8 cellular contexts compared by ENCODE assay signal in genomic region chr4:2418652-2419571, GRCh38. TPM values are rescaled to one million over a fixed set of nuclear protein-coding genes. Genes with fewer than 3 reads are reported as not detected.
DNase-seq lines count a peak whose midpoint lies in the region; TF ChIP-seq lines count a peak whose summit lies in the region.

Gene CFAP99, plus strand, starts transcription at chr4:2418955.

- DNase-seq in GM03348 (ENCODE audit: low spot score) (peak; percentile 98), HFFc6 (peak; percentile 91), NB4 (ENCODE audit: low read depth) (peak; percentile 97), SK-MEL-5 (ENCODE audit: low read depth, low spot score) (peak; percentile 94), globus pallidus (ENCODE audit: low spot score) (peak; percentile 93), nucleus accumbens (lab: John Stamatoyannopoulos, UW) (peak; percentile 58 to 98 (median 92)), superior temporal gyrus (ENCODE audit: extremely low spot score) (peak; percentile 96)
- peak; percentile 99 for DNase-seq in activated naive CD4-positive, alpha-beta T cell treated with anti-CD3 and anti-CD28 coated beads, Interleukin-2, amount 10 ng/mL, durations not matched to agents 7 days and 5 days

- H3K4me1 Mint-ChIP-seq in HFFc6 (ENCODE audit: low read depth) = peaks cover 21% of the 10 kb centered on the region
- H3K4me1 Mint-ChIP-seq in activated naive CD4-positive, alpha-beta T cell treated with anti-CD3 and anti-CD28 coated beads, Interleukin-2, amount 10 ng/mL, durations not matched to agents 7 days and 5 days = peaks cover 45% of the 10 kb centered on the region

- H3K9me3 Mint-ChIP-seq in HFFc6 = no peaks in the 10 kb centered on the region
- H3K9me3 Mint-ChIP-seq in activated naive CD4-positive, alpha-beta T cell treated with anti-CD3 and anti-CD28 coated beads, Interleukin-2, amount 10 ng/mL, durations not matched to agents 7 days and 5 days = no peaks in the 10 kb centered on the region

- peak within 1 kb of the TSS; percentile 65 for H3K4me3 ChIP-seq in NB4 (ENCODE audit: low read depth, low read length)

- peak within 1 kb of the TSS; percentile 86 for H3K4me3 Mint-ChIP-seq in HFFc6
- H3K4me3 Mint-ChIP-seq in activated naive CD4-positive, alpha-beta T cell treated with anti-CD3 and anti-CD28 coated beads, Interleukin-2, amount 10 ng/mL, durations not matched to agents 7 days and 5 days = peak within 1 kb of the TSS; percentile 85

- CTCF ChIA-PET in activated naive CD4-positive, alpha-beta T cell treated with anti-CD3 and anti-CD28 coated beads, Interleukin-2, amount 10 ng/mL, durations not matched to agents 7 days and 5 days (lab: Charles Lee) = interaction anchor here (0.6 to 1.7 kb wide), 5 partner anchors 16 to 26 kb away, joined by 3 to 6 read pairs (median 3); no protein-coding TSS in a partner anchor

- H3K36me3 Mint-ChIP-seq in HFFc6 (ENCODE audit: low read depth) = no peaks in the 10 kb centered on the region
- peaks cover 7% of the 10 kb centered on the region for H3K36me3 Mint-ChIP-seq in activated naive CD4-positive, alpha-beta T cell treated with anti-CD3 and anti-CD28 coated beads, Interleukin-2, amount 10 ng/mL, durations not matched to agents 7 days and 5 days

- H3K27me3 Mint-ChIP-seq in HFFc6 (ENCODE audit: insufficient read depth) = peaks cover 55% of the 10 kb centered on the region
- peaks cover 92% of the 10 kb centered on the region for H3K27me3 Mint-ChIP-seq in activated naive CD4-positive, alpha-beta T cell treated with anti-CD3 and anti-CD28 coated beads, Interleukin-2, amount 10 ng/mL, durations not matched to agents 7 days and 5 days

- TF ChIP-seq CTCF in HFFc6 (IDR thresholded peaks at IDR 0.05) = peak; percentile 18; the same call in 1 of the 2 replicates
- peak; percentile 35 for TF ChIP-seq CTCF in NB4 (IDR thresholded peaks at IDR 0.05; ENCODE audit: low read depth, low read length)

- peak within 1 kb of the TSS; percentile 91 for H3K27ac Mint-ChIP-seq in HFFc6
- no peak within 1 kb of the TSS for H3K27ac Mint-ChIP-seq in activated naive CD4-positive, alpha-beta T cell treated with anti-CD3 and anti-CD28 coated beads, Interleukin-2, amount 10 ng/mL, durations not matched to agents 7 days and 5 days

- in situ Hi-C loops in SK-MEL-5 (cut with HindIII; ENCODE audit: low pct_unique_long_range_greater_than_20kb, low sequenced_read_pairs) = no loop called here

- TF ChIP-seq POLR2A in NB4 (IDR thresholded peaks at IDR 0.05; ENCODE audit: extremely low read depth, insufficient read length) = no peak

RNA-seq across cellular contexts. Expression of gene CFAP99, which starts in this region (rescaled TPM):
- total RNA-seq in HFFc6 (2021; fragmentation: NEBNext Ultra II Directional; extraction: Animal tissue kit (Norgen Biotek cat#: 25700)) = not detected
- total RNA-seq in SK-MEL-5 (2014; rRNA removed; shearing (Covaris generic)) = not detected in 2 replicates
- not detected in 2 replicates for polyA plus RNA-seq in SK-MEL-5 (2015; cell fraction: cytosol; rRNA removed)
- polyA plus RNA-seq in SK-MEL-5 (2015; cell fraction: nucleus; rRNA removed) = not detected in 2 replicates

Comparison
In these comparisons a context has a peak if more than half of its experiments do, and no peak if none do; other contexts are left out.
1. Peak in every context shown above with its lines: DNase-seq and H3K4me3 ChIP-seq.
2. Peak in DNase-seq in HFFc6; RNA of the gene not detected or under 1 TPM.
3. Peak in DNase-seq in SK-MEL-5; RNA of the gene not detected or under 1 TPM.